In the genomic region with DNA sequence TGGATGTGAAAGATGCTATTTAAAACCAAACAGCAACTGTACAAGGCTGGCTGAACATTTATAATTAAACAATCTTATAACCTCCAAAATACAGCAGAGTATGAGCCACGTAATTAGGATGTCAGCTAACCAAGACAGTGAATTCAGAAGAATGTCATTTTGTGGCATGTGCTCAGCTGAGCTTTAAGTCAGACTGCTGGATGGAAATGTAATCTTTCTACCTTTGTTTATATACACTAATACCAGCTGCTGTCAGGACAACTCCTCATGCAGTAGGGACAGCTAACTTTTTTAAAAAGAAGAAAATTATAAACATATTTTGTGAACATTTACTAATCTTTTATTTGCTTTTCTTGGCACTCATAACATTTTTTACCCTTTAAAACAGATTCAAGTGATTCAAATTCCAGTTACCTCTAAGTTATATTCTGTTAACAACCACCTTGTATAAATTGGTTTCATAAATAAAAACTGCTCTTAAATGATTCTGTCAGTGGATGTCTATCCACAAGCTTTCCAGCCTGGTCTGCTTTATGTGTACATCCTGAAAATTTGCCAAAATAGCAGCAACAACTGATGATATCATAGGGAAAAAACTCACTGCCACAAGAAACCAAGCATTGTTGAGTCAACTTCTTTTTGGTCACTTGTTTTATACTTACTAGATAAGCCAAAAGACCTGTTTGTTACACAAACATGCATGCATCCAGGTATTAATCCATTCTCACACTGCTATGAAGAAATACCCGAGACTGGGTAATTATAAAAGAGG, we compare ENCODE assay signal across 14 cellular contexts. TPM values are rescaled to one million over a fixed set of nuclear protein-coding genes. Genes with fewer than 3 reads are reported as not detected.
DNase-seq lines count a peak whose midpoint lies in the region; ATAC-seq and TF ChIP-seq lines count a peak whose summit lies in the region.
"Had no signal": no experiment of that assay in that cellular context is flagged by ENCODE, and none has a peak within 500 bp of the region (broad histone marks: within the 10 kb centered on the region; RNA-seq: fewer than 3 reads in every experiment).

No MANE protein-coding gene starts in this region.

- no peak overlapping the region for H3K18ac ChIP-seq in mesendoderm (ENCODE audit: low read length)

- H3K27me3 Mint-ChIP-seq in endothelial cell (ENCODE audit: unreplicated experiment) (no peaks in the 10 kb centered on the region), mesothelial cell of epicardium (ENCODE audit: low read depth) (no peaks in the 10 kb centered on the region)
- H3K27me3 Mint-ChIP-seq: memory B cell had no signal

- no peaks in the 10 kb centered on the region for H3K27me3 ChIP-seq in adrenal gland
- no peaks in the 10 kb centered on the region for H3K27me3 ChIP-seq in mesendoderm (ENCODE audit: insufficient read depth, low read length, poor library complexity)
- H3K27me3 ChIP-seq: right lobe of liver had no signal

- H3K4me3 ChIP-seq in adrenal gland (no peak overlapping the region), mesendoderm (ENCODE audit: low read length) (no peak overlapping the region)
- H3K4me3 ChIP-seq: right lobe of liver had no signal

- H3K79me2 ChIP-seq in mesendoderm (ENCODE audit: control insufficient read depth, insufficient read depth, low read length), result no peaks in the 10 kb centered on the region

- no peaks in the 10 kb centered on the region for H3K79me1 ChIP-seq in mesendoderm (ENCODE audit: low read length)

- TF ChIP-seq POLR2A in adrenal gland (IDR thresholded peaks at IDR 0.05), result no peak

- H2BK5ac ChIP-seq in mesendoderm (ENCODE audit: low read length), result no peak overlapping the region

- H4K8ac ChIP-seq in mesendoderm (ENCODE audit: low read depth, low read length), result no peak overlapping the region

- H3K36me3 ChIP-seq in adrenal gland (replicated peaks in 1 of 2), result no peaks in the 10 kb centered on the region
- H3K36me3 ChIP-seq in mesendoderm (ENCODE audit: control insufficient read depth, insufficient read depth, low read length), result no peaks in the 10 kb centered on the region
- H3K36me3 ChIP-seq: right lobe of liver had no signal

- intact Hi-C loops in adrenal gland (cut with DNase I), result no loop called here

- no peak overlapping the region for H3K4me3 Mint-ChIP-seq in endothelial cell (ENCODE audit: unreplicated experiment)
- no peak overlapping the region for H3K4me3 Mint-ChIP-seq in mesothelial cell of epicardium
- H3K4me3 Mint-ChIP-seq: memory B cell had no signal

- no peaks in the 10 kb centered on the region for H3K9me3 ChIP-seq in adrenal gland (replicated peaks in 1 of 3)
- H3K9me3 ChIP-seq: right lobe of liver had no signal

- no peak overlapping the region for H4K5ac ChIP-seq in mesendoderm (ENCODE audit: low read length)

- H3K27ac Mint-ChIP-seq in endothelial cell (ENCODE audit: unreplicated experiment) (peak overlapping the region; percentile 64), mesothelial cell of epicardium (peak overlapping the region; percentile 35)

- H3K36me3 Mint-ChIP-seq in endothelial cell (ENCODE audit: low read depth, unreplicated experiment) (peaks cover 9% of the 10 kb centered on the region), mesothelial cell of epicardium (peaks cover 29% of the 10 kb centered on the region)

- no peak overlapping the region for H2AK5ac ChIP-seq in mesendoderm (ENCODE audit: low read length)

- H3K56ac ChIP-seq in mesendoderm (ENCODE audit: low read length), result no peak overlapping the region

- no peak overlapping the region for H3K4ac ChIP-seq in mesendoderm (ENCODE audit: low read depth, low read length)

- no peak overlapping the region for H3K9ac ChIP-seq in mesendoderm (ENCODE audit: low read length)

- DNase-seq in AG09319 (ENCODE audit: extremely low read depth, low read depth), result peak; percentile 60
- DNase-seq in NCI-H226, result peak; percentile 58
- no peak for DNase-seq in endothelial cell (ENCODE audit: low spot score)
- DNase-seq in mesothelial cell of epicardium (ENCODE audit: low spot score in 2 of 2, unreplicated experiment in 2 of 2), result no peak
- no peak for DNase-seq in RPMI8226
- no peak for DNase-seq in adrenal gland
- no peak for DNase-seq in mesendoderm
- DNase-seq: MM.1S, NCI-H2227 treated with DMSO at 0.1 percent for 48 hours, right lobe of liver, trophoblast cell had no signal

- peaks cover 3% of the 10 kb centered on the region for H3K4me1 Mint-ChIP-seq in endothelial cell (ENCODE audit: unreplicated experiment)
- H3K4me1 Mint-ChIP-seq in mesothelial cell of epicardium, result peaks cover 3% of the 10 kb centered on the region

- TF ChIP-seq CTCF in AG09319 (IDR thresholded peaks at IDR 0.05; ENCODE audit: low read depth, low read length) (no peak), endothelial cell (IDR thresholded peaks at IDR 0.05; ENCODE audit: unreplicated experiment) (no peak), mesothelial cell of epicardium (IDR thresholded peaks at IDR 0.05; ENCODE audit: unreplicated experiment) (no peak), adrenal gland (IDR thresholded peaks at IDR 0.05) (no peak)

- no peaks in the 10 kb centered on the region for H3K9me3 Mint-ChIP-seq in endothelial cell (ENCODE audit: unreplicated experiment)
- H3K9me3 Mint-ChIP-seq in mesothelial cell of epicardium, result no peaks in the 10 kb centered on the region
- H3K9me3 Mint-ChIP-seq: memory B cell had no signal

- no peak overlapping the region for H3K4me2 ChIP-seq in mesendoderm (ENCODE audit: low read length)

- H3K27ac ChIP-seq in adrenal gland, result no peak overlapping the region
- H3K27ac ChIP-seq in mesendoderm (ENCODE audit: low read depth, low read length), result no peak overlapping the region
- H3K27ac ChIP-seq: C4-2B, right lobe of liver had no signal

- WGBS in adrenal gland, 4 donors, result 71 to 81% (median 78%) methylated on average over 2 of the region's 2 CpGs
- no CpG with 5 or more reads among the region's 2 CpGs for whole genome bisulfite sequencing in mesendoderm (ENCODE audit: extremely low coverage, insufficient coverage, low lambda C conversion rate)

- no peak overlapping the region for H2BK15ac ChIP-seq in mesendoderm (replicated peaks; ENCODE audit: low read depth)

- H3K23ac ChIP-seq in mesendoderm (ENCODE audit: low read length), result no peak overlapping the region

- H3K4me1 ChIP-seq in adrenal gland (replicated peaks in 1 of 2) (no peaks in the 10 kb centered on the region), mesendoderm (ENCODE audit: control insufficient read depth, low read depth, low read length) (no peaks in the 10 kb centered on the region)
- H3K4me1 ChIP-seq: right lobe of liver had no signal

- no peak for ATAC-seq in GM18867 (IDR thresholded peaks at IDR 0.05; ENCODE audit: unreplicated experiment)

- H2BK120ac ChIP-seq in mesendoderm (ENCODE audit: low read depth, low read length), result no peak overlapping the region

RNA-seq across cellular contexts. Expression of a gene that starts 36.1 kb away (rescaled TPM):
- total RNA-seq in endothelial cell (ENCODE audit: unreplicated experiment) (42.2 TPM), mesothelial cell of epicardium (58.6 to 65.5 TPM (median 61.7 TPM) in 3 replicates), adrenal gland (10 to 100 TPM; 21.7 to 49.7 (median 37.0) TPM)
- polyA plus RNA-seq in adrenal gland, result 10 to 100 TPM; 37.7 to 59.1 (median 48.9) TPM
- polyA plus RNA-seq in mesendoderm (2013, experiment 1 of 2), result 49.4 TPM
- polyA plus RNA-seq in mesendoderm (2013, experiment 2 of 2), result 49.3 TPM

Comparison
In these comparisons a context has a peak if more than half of its experiments do, and no peak if none do; other contexts are left out.
1. DNase-seq: peak in AG09319 (single experiment) and NCI-H226 (single experiment); none in endothelial cell (single experiment), mesothelial cell of epicardium (0 of 2), RPMI8226 (single experiment), adrenal gland (0 of 7) and mesendoderm (single experiment).